35 cellular contexts compared by ENCODE assay signal in genomic region chr16:64305663-64306062, GRCh38.
"Had no signal": no experiment of that assay in that cellular context is flagged by ENCODE, and none has a peak within 500 bp of the region (broad histone marks: within the 10 kb centered on the region; RNA-seq: fewer than 3 reads in every experiment).

No MANE protein-coding gene starts in this region.

- H3K4me3 ChIP-seq: MG63, Peyer's patch, SK-N-MC had no signal

- H3K4me3 Mint-ChIP-seq: activated CD4-positive, alpha-beta memory T cell treated with anti-CD3 and anti-CD28 coated beads, Interleukin-2, amount 10 ng/mL, durations not matched to agents 7 days and 5 days; activated naive CD8-positive, alpha-beta T cell treated with anti-CD3 and anti-CD28 coated beads for 36 hours; activated T-cell treated with anti-CD3 and anti-CD28 coated beads, Interleukin-2, amount 50 U/mL, for 72 hours; activated T-helper 17 cell treated with anti-CD3 and anti-CD28 coated beads, Interleukin-2, amount 50 U/mL, for 72 hours had no signal

- ATAC-seq: activated T-cell treated with anti-CD3 and anti-CD28 coated beads, Interleukin-2, amount 50 U/mL, for 72 hours; activated T-helper 17 cell treated with anti-CD3 and anti-CD28 coated beads, Interleukin-2, amount 50 U/mL, for 72 hours; PC-3 had no signal

- H3K9me3 ChIP-seq: MG63, Peyer's patch had no signal

- H3K27ac Mint-ChIP-seq: activated CD4-positive, alpha-beta memory T cell treated with anti-CD3 and anti-CD28 coated beads, Interleukin-2, amount 10 ng/mL, durations not matched to agents 7 days and 5 days; activated naive CD8-positive, alpha-beta T cell treated with anti-CD3 and anti-CD28 coated beads for 36 hours; activated T-cell treated with anti-CD3 and anti-CD28 coated beads, Interleukin-2, amount 50 U/mL, for 72 hours; activated T-helper 17 cell treated with anti-CD3 and anti-CD28 coated beads, Interleukin-2, amount 50 U/mL, for 72 hours had no signal

- H3K4me1 Mint-ChIP-seq: activated CD4-positive, alpha-beta memory T cell treated with anti-CD3 and anti-CD28 coated beads, Interleukin-2, amount 10 ng/mL, durations not matched to agents 7 days and 5 days; activated naive CD8-positive, alpha-beta T cell treated with anti-CD3 and anti-CD28 coated beads for 36 hours; activated T-helper 17 cell treated with anti-CD3 and anti-CD28 coated beads, Interleukin-2, amount 50 U/mL, for 72 hours had no signal

- H3K36me3 ChIP-seq: brain microvascular endothelial cell, MG63, Peyer's patch, WERI-Rb-1 had no signal

- H3K36me3 Mint-ChIP-seq: activated naive CD8-positive, alpha-beta T cell treated with anti-CD3 and anti-CD28 coated beads for 36 hours had no signal

- H3K27me3 Mint-ChIP-seq: activated CD4-positive, alpha-beta memory T cell treated with anti-CD3 and anti-CD28 coated beads, Interleukin-2, amount 10 ng/mL, durations not matched to agents 7 days and 5 days; activated naive CD8-positive, alpha-beta T cell treated with anti-CD3 and anti-CD28 coated beads for 36 hours; activated T-helper 17 cell treated with anti-CD3 and anti-CD28 coated beads, Interleukin-2, amount 50 U/mL, for 72 hours had no signal

- H3K27ac ChIP-seq: brain microvascular endothelial cell, Peyer's patch, SK-N-MC, WERI-Rb-1 had no signal

- DNase-seq: activated CD4-positive, alpha-beta memory T cell treated with anti-CD3 and anti-CD28 coated beads, Interleukin-2, amount 10 ng/mL, durations not matched to agents 7 days and 5 days; activated CD4-positive, alpha-beta T cell treated with anti-CD3 and anti-CD28 coated beads for 1 hour; activated CD4-positive, alpha-beta T cell treated with anti-CD3 and anti-CD28 coated beads for 48 hours; activated CD4-positive, CD25-positive, alpha-beta regulatory T cell; activated CD8-positive, alpha-beta memory T cell treated with anti-CD3 and anti-CD28 coated beads for 24 hours; activated effector memory CD4-positive, alpha-beta T cell treated with anti-CD3 and anti-CD28 coated beads, Interleukin-2, amount 50 U/mL, for 16 hours; activated naive CD4-positive, alpha-beta T cell; activated naive CD4-positive, alpha-beta T cell treated with anti-CD3 and anti-CD28 coated beads, Interleukin-2, amount 50 U/mL, for 16 hours; activated naive CD8-positive, alpha-beta T cell treated with anti-CD3 and anti-CD28 coated beads for 36 hours; activated T-cell treated with anti-CD3 and anti-CD28 coated beads, Interleukin-2, amount 50 U/mL, for 1 hour; activated T-cell treated with anti-CD3 and anti-CD28 coated beads, Interleukin-2, amount 50 U/mL, for 72 hours; amniotic stem cell; aorta; brain microvascular endothelial cell; central memory CD4-positive, alpha-beta T cell; MG63; NCI-H1048; NCI-H1105 treated with DMSO at 0.1 percent for 48 hours; NCI-H1436; NCI-H1694; NCI-H1930; NCI-H2081 treated with DMSO at 0.1 percent for 48 hours; NCI-H226; NCI-H446 treated with DMSO at 0.1 percent for 48 hours; NCI-H524; NCI-H69; NK-92 treated with Interleukin-12 subunit alpha and Interleukin-12 subunit beta, amount 100 ng/mL, for 24 hours; PC-3; Peyer's patch; RPMI8226; SIG-M5; T1000; WERI-Rb-1 had no signal

- H3K4me1 ChIP-seq: Peyer's patch had no signal

- H3K27me3 ChIP-seq: brain microvascular endothelial cell, MG63, Peyer's patch had no signal
